Comparison of ENCODE assay signal across 9 cellular contexts in the genomic region with DNA sequence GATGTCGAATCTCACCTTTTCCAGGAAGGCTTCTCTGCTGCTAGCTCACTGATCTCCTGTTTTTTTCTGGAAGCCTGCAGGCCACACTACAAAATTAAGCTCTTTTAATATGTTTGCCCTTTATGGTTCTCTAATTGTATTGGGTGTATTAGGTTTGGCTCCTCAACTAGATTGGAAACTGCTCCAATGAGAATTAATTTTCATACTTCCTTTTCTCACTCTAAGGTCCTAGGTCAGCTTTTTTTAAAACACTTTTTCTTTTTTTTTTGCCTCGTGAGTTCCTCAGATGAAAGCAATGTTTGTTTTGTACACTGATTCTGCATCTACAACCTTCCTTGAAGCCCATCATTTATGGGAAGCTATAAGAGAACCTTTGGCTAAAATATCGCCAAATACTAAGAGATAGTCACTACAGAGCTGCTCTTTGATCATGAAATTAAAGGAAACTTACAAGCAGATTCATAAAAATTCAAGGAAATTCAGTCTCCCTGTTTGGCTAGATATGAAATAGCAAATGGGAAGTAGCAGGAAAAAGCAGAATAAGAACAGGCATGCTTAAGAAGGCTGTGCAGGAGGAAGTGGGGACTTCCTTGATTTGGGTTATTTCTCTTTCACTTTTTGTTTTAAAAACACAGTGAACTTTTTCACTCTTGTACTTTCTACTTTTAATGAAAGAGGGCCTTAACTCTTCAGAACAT. TPM values are rescaled to one million over a fixed set of nuclear protein-coding genes. Genes with fewer than 3 reads are reported as not detected.
DNase-seq lines count a peak whose midpoint lies in the region; ATAC-seq and TF ChIP-seq lines count a peak whose summit lies in the region.
"Had no signal": no experiment of that assay in that cellular context is flagged by ENCODE, and none has a peak within 500 bp of the region (broad histone marks: within the 10 kb centered on the region; RNA-seq: fewer than 3 reads in every experiment).

No MANE protein-coding gene starts in this region.

- POLR2A ChIA-PET in GM10248 (lab: Yijun Ruan, JAX): no interaction called here

- H3K27me3 ChIP-seq in neural progenitor cell: no peaks in the 10 kb centered on the region

- DNase-seq in GM10248 (ENCODE audit: extremely low spot score) (peak; percentile 52), SW 1271 (lab: John Stamatoyannopoulos, UW) (no peak), neural progenitor cell (ENCODE audit: low spot score) (no peak), superior temporal gyrus (ENCODE audit: extremely low spot score) (no peak)
- DNase-seq in central memory CD8-positive, alpha-beta T cell (ENCODE audit: low spot score in 2 of 2): no peak
- DNase-seq in stimulated activated naive CD8-positive, alpha-beta T cell treated with anti-CD3 and anti-CD28 coated beads, Interleukin-15, amount 100 ng/mL, for 72 hours: no peak

- CTCF ChIA-PET in GM10248 (lab: Yijun Ruan, JAX): interaction anchor here (0.9 to 2.6 kb wide), 4 partner anchors 8 to 57 kb away, joined by 3 to 17 read pairs (median 6); no protein-coding TSS in a partner anchor

- H3K9me3 Mint-ChIP-seq in IgD-negative memory B cell (peaks cover 0 to 2% (median 0%) of the 10 kb centered on the region in 3 donors), neural progenitor cell (no peaks in the 10 kb centered on the region)
- H3K9me3 Mint-ChIP-seq in central memory CD8-positive, alpha-beta T cell: no peaks in the 10 kb centered on the region
- H3K9me3 Mint-ChIP-seq in stimulated activated naive CD8-positive, alpha-beta T cell treated with anti-CD3 and anti-CD28 coated beads, Interleukin-15, amount 100 ng/mL, for 72 hours: peaks cover 0 to 19% of the 10 kb centered on the region in 2 donors

- H3K4me3 ChIP-seq in neural progenitor cell: no peak overlapping the region

- no peaks in the 10 kb centered on the region for H3K36me3 ChIP-seq in neural progenitor cell

- H3K36me3 Mint-ChIP-seq in IgD-negative memory B cell (no peaks in the 10 kb centered on the region), neural progenitor cell (no peaks in the 10 kb centered on the region)
- peaks cover 3% of the 10 kb centered on the region for H3K36me3 Mint-ChIP-seq in central memory CD8-positive, alpha-beta T cell (ENCODE audit: insufficient read depth)

- H3K79me2 ChIP-seq in neural progenitor cell (ENCODE audit: low read depth): no peaks in the 10 kb centered on the region

- H3K9ac ChIP-seq in neural progenitor cell: no peak overlapping the region

- peak; percentile 74 for ATAC-seq in GM21447 (IDR thresholded peaks at IDR 0.05; ENCODE audit: unreplicated experiment)
- ATAC-seq in central memory CD8-positive, alpha-beta T cell (replicated peaks; ENCODE audit: extremely low read depth, poor library complexity, severe bottlenecking): peak; percentile 53
- peak; percentile 52 for ATAC-seq in stimulated activated naive CD8-positive, alpha-beta T cell treated with anti-CD3 and anti-CD28 coated beads, Interleukin-15, amount 100 ng/mL, for 72 hours

- H3K4me2 ChIP-seq in neural progenitor cell: no peak overlapping the region

- no peaks in the 10 kb centered on the region for H3K9me3 ChIP-seq in neural progenitor cell (ENCODE audit: low read depth)

- H3K4me3 Mint-ChIP-seq in IgD-negative memory B cell (peak overlapping the region; percentile 65 to 91 (median 81)), neural progenitor cell (no peak overlapping the region)
- peak overlapping the region; percentile 72 for H3K4me3 Mint-ChIP-seq in central memory CD8-positive, alpha-beta T cell
- H3K4me3 Mint-ChIP-seq in stimulated activated naive CD8-positive, alpha-beta T cell treated with anti-CD3 and anti-CD28 coated beads, Interleukin-15, amount 100 ng/mL, for 72 hours: peak overlapping the region; percentile 81 to 88

- H4K20me1 ChIP-seq in neural progenitor cell (ENCODE audit: low read depth): no peaks in the 10 kb centered on the region

- H3K27me3 Mint-ChIP-seq in IgD-negative memory B cell (no peaks in the 10 kb centered on the region), neural progenitor cell (ENCODE audit: insufficient read depth, low read depth) (peaks cover 2% of the 10 kb centered on the region)
- no peaks in the 10 kb centered on the region for H3K27me3 Mint-ChIP-seq in central memory CD8-positive, alpha-beta T cell
- no peaks in the 10 kb centered on the region for H3K27me3 Mint-ChIP-seq in stimulated activated naive CD8-positive, alpha-beta T cell treated with anti-CD3 and anti-CD28 coated beads, Interleukin-15, amount 100 ng/mL, for 72 hours

- H3K4me1 Mint-ChIP-seq in IgD-negative memory B cell (peaks cover 27 to 32% (median 29%) of the 10 kb centered on the region in 3 donors), neural progenitor cell (no peaks in the 10 kb centered on the region)
- H3K4me1 Mint-ChIP-seq in central memory CD8-positive, alpha-beta T cell: peaks cover 30% of the 10 kb centered on the region
- peaks cover 49% of the 10 kb centered on the region for H3K4me1 Mint-ChIP-seq in stimulated activated naive CD8-positive, alpha-beta T cell treated with anti-CD3 and anti-CD28 coated beads, Interleukin-15, amount 100 ng/mL, for 72 hours

- no peak overlapping the region for H3K27ac ChIP-seq in neural progenitor cell

- H2AFZ ChIP-seq in neural progenitor cell (replicated peaks): no peak overlapping the region

- no peaks in the 10 kb centered on the region for H3K4me1 ChIP-seq in neural progenitor cell

- no peaks in the 10 kb centered on the region for H3F3A ChIP-seq in neural progenitor cell (ENCODE audit: low read depth)

- H3K27ac Mint-ChIP-seq in IgD-negative memory B cell (peak overlapping the region; percentile 75 to 96 (median 81)), neural progenitor cell (no peak overlapping the region)
- H3K27ac Mint-ChIP-seq in central memory CD8-positive, alpha-beta T cell (ENCODE audit: low read depth): peak overlapping the region; percentile 94
- peak overlapping the region; percentile 97 to 98 for H3K27ac Mint-ChIP-seq in stimulated activated naive CD8-positive, alpha-beta T cell treated with anti-CD3 and anti-CD28 coated beads, Interleukin-15, amount 100 ng/mL, for 72 hours

- TF ChIP-seq CTCF in GM10248 (IDR thresholded peaks at IDR 0.05; ENCODE audit: control extremely low read depth, extremely low read depth, low read depth, missing control alignments) (no peak), neural progenitor cell (IDR thresholded peaks at IDR 0.05) (no peak)

RNA-seq across cellular contexts. Expression of a gene that starts 55.2 kb away (rescaled TPM):
- 11.6 TPM for polyA plus RNA-seq in IgD-negative memory B cell
- total RNA-seq in neural progenitor cell (ENCODE audit: low replicate concordance): not detected in 2 replicates
- total RNA-seq: epithelial cell of proximal tubule had no signal
